ENCODE assay signal across 1 cellular context in genomic region chr4:184464759-184465454, GRCh38.
A peak's percentile ranks its signal among the peaks of the same experiment; 100 is the strongest.
TF ChIP-seq lines count a peak whose summit lies in the region.

No MANE protein-coding gene starts in this region.

TF ChIP-seq in HepG2, 621 proteins besides CTCF, POLR2A, EP300 and RAD21 (continued from another document and continues in another):
- TF ChIP-seq E2F2 (CRISPR knock-in tag; IDR thresholded peaks at IDR 0.05; ENCODE audit: borderline replicate concordance) (no peak), NFKB2 (CRISPR knock-in tag; IDR thresholded peaks at IDR 0.05; ENCODE audit: borderline replicate concordance) (no peak), NRL (CRISPR knock-in tag; IDR thresholded peaks at IDR 0.05; ENCODE audit: borderline replicate concordance) (no peak), ZSCAN21 (CRISPR knock-in tag; IDR thresholded peaks at IDR 0.05; ENCODE audit: borderline replicate concordance) (no peak), HDAC2 (CRISPR knock-in tag; IDR thresholded peaks at IDR 0.05) (peak; percentile 85), HNRNPH1 (optimal IDR thresholded peaks at IDR 0.05; ENCODE audit: low read depth, low read length) (no peak), ZFP36 (IDR thresholded peaks at IDR 0.05; ENCODE audit: borderline replicate concordance, low read depth, low read length, partially characterized antibody) (no peak), PHB2 (IDR thresholded peaks at IDR 0.05; ENCODE audit: partially characterized antibody) (no peak), HNRNPUL1 (IDR thresholded peaks at IDR 0.05; ENCODE audit: low read depth, low read length) (no peak), ZNF546 (CRISPR knock-in tag; conservative IDR thresholded peaks at IDR 0.05) (no peak), AKNA (CRISPR knock-in tag; IDR thresholded peaks at IDR 0.05; ENCODE audit: borderline replicate concordance) (no peak), ZNF703 (CRISPR knock-in tag; IDR thresholded peaks at IDR 0.05; ENCODE audit: borderline replicate concordance) (no peak), U2AF2 (IDR thresholded peaks at IDR 0.05; ENCODE audit: low read depth, low read length) (no peak), BHLHE40 (IDR thresholded peaks at IDR 0.05; ENCODE audit: low read length) (no peak), SKI (IDR thresholded peaks at IDR 0.05; ENCODE audit: partially characterized antibody) (peak; percentile 70), ZNF468 (CRISPR knock-in tag; IDR thresholded peaks at IDR 0.05) (no peak), HNRNPLL (IDR thresholded peaks at IDR 0.05; ENCODE audit: low read depth, low read length, poor library complexity, severe bottlenecking) (no peak), RELA (CRISPR knock-in tag; IDR thresholded peaks at IDR 0.05) (no peak), EEA1 (CRISPR knock-in tag; IDR thresholded peaks at IDR 0.05; ENCODE audit: borderline replicate concordance) (no peak), PHF8 (CRISPR knock-in tag; IDR thresholded peaks at IDR 0.05) (no peak), HES4 (CRISPR knock-in tag; IDR thresholded peaks at IDR 0.05; ENCODE audit: borderline replicate concordance) (no peak), ZNF816 (CRISPR knock-in tag; IDR thresholded peaks at IDR 0.05; ENCODE audit: borderline replicate concordance) (no peak), GATA4 (IDR thresholded peaks at IDR 0.05; ENCODE audit: borderline replicate concordance, low read depth) (no peak), RFX3 (CRISPR knock-in tag; IDR thresholded peaks at IDR 0.05) (no peak), TARDBP (CRISPR knock-in tag; IDR thresholded peaks at IDR 0.05) (no peak), ZNF7 (CRISPR knock-in tag; IDR thresholded peaks at IDR 0.05) (no peak), GRHL1 (CRISPR knock-in tag; conservative IDR thresholded peaks at IDR 0.05) (no peak), KDM5A (IDR thresholded peaks at IDR 0.05; ENCODE audit: borderline replicate concordance, low read length) (no peak), FOXP1 (IDR thresholded peaks at IDR 0.05) (peak; percentile 98), FOXP1 (CRISPR knock-in tag; IDR thresholded peaks at IDR 0.05) (peak; percentile 100), HOXA3 (CRISPR knock-in tag; IDR thresholded peaks at IDR 0.05) (peak; percentile 26; the same call in 1 of the 2 replicates), HINFP (CRISPR knock-in tag; IDR thresholded peaks at IDR 0.05; ENCODE audit: low read depth) (no peak), TRIM24 (CRISPR knock-in tag; IDR thresholded peaks at IDR 0.05) (no peak), EED (CRISPR knock-in tag; IDR thresholded peaks at IDR 0.05) (no peak), TSC22D2 (CRISPR knock-in tag; IDR thresholded peaks at IDR 0.05; ENCODE audit: borderline replicate concordance) (no peak), ZBTB44 (CRISPR knock-in tag; IDR thresholded peaks at IDR 0.05) (no peak), POLR2AphosphoS2 (IDR thresholded peaks at IDR 0.05; ENCODE audit: low read depth, low read length) (no peak), THRA (CRISPR knock-in tag; IDR thresholded peaks at IDR 0.05; ENCODE audit: borderline replicate concordance) (peak; percentile 25; the same call in 1 of the 2 replicates), ZNF746 (CRISPR knock-in tag; IDR thresholded peaks at IDR 0.05) (no peak), THAP8 (CRISPR knock-in tag; IDR thresholded peaks at IDR 0.05; ENCODE audit: borderline replicate concordance) (no peak), ZNF274 (CRISPR knock-in tag; IDR thresholded peaks at IDR 0.05) (no peak), DMAP1 (CRISPR knock-in tag; IDR thresholded peaks at IDR 0.05) (no peak), TIGD3 (CRISPR knock-in tag; IDR thresholded peaks at IDR 0.05; ENCODE audit: borderline replicate concordance) (no peak), CEBPG (CRISPR knock-in tag; IDR thresholded peaks at IDR 0.05) (peak; percentile 61), ZNF44 (CRISPR knock-in tag; IDR thresholded peaks at IDR 0.05) (no peak), ZNF749 (CRISPR knock-in tag; IDR thresholded peaks at IDR 0.05; ENCODE audit: borderline replicate concordance) (no peak), ONECUT2 (CRISPR knock-in tag; IDR thresholded peaks at IDR 0.05) (no peak), ZNF264 (CRISPR knock-in tag; IDR thresholded peaks at IDR 0.05) (no peak)
